In the genomic region with DNA sequence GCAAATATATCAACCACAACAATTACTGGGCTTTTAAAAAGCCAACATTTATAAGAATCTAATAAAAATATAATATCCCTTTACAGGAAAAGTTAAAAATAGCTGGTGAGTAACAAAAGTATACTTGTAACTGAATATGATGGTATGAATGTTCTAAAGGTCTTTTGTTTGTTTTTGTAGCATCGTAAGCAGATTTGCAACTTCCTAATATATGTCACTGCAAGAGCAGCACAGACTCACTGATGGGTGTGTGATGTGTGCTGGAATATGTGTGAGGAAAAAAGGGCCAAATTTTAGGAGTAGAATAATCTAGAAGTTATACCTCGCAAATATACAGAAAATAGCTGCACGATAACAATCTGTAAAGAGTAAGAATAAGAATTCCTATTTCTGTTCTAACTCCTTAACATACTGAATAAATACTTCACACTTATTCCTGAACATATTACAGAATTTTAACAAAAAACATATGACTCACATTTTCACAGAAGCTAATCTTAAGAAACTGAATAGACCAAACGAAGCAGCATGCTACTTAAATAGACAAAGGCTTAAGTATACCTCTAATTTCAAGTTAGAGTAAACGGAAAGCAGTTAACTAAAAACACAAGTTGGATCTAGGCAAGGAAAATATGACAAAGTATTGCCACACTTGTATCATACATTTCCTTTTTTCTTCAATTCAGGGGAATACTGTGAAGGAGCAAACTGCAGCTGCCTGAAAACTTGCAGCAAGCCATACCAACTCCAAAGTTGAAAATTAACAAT, we compare ENCODE assay signal across 13 cellular contexts. TPM values are rescaled to one million over a fixed set of nuclear protein-coding genes. Genes with fewer than 3 reads are reported as not detected.
DNase-seq lines count a peak whose midpoint lies in the region; ATAC-seq, FAIRE-seq and TF ChIP-seq lines count a peak whose summit lies in the region.
"Had no signal": no experiment of that assay in that cellular context is flagged by ENCODE, and none has a peak within 500 bp of the region (broad histone marks: within the 10 kb centered on the region; RNA-seq: fewer than 3 reads in every experiment).

No MANE protein-coding gene starts in this region.

- H3K9me3 Mint-ChIP-seq in stimulated activated memory B cell treated with anti-CD40 and anti-IgM and Interleukin-4, amounts not matched to agents 10 μg/mL and 1 μg/mL and 100 μg/mL, for 72 hours, result no peaks in the 10 kb centered on the region

- no peak overlapping the region for H3K4me3 Mint-ChIP-seq in stimulated activated memory B cell treated with anti-CD40 and anti-IgM and Interleukin-4, amounts not matched to agents 10 μg/mL and 1 μg/mL and 100 μg/mL, for 72 hours

- H3K9me3 ChIP-seq in BE2C, result no peaks in the 10 kb centered on the region
- H3K9me3 ChIP-seq: adrenal gland, BLaER1 had no signal

- H3K4me1 ChIP-seq in BE2C, result peaks cover 11% of the 10 kb centered on the region; the same call in 1 of the 2 replicates
- H3K4me1 ChIP-seq: BLaER1 had no signal

- TF ChIP-seq CTCF in BE2C (IDR thresholded peaks at IDR 0.05; ENCODE audit: low read depth, low read length) (no peak), epithelial cell of esophagus (IDR thresholded peaks at IDR 0.05; ENCODE audit: insufficient read depth, low read depth, low read length, missing control alignments) (no peak)

- no peaks in the 10 kb centered on the region for H3K27me3 ChIP-seq in BE2C
- H3K27me3 ChIP-seq: adrenal gland had no signal

- H3K4me3 ChIP-seq in BE2C (ENCODE audit: low read depth, low read length), result peak overlapping the region; percentile 40
- H3K4me3 ChIP-seq in epithelial cell of esophagus (ENCODE audit: low read length), result no peak overlapping the region
- H3K4me3 ChIP-seq: adrenal gland, BLaER1 had no signal

- peaks cover 15% of the 10 kb centered on the region for H3K36me3 ChIP-seq in BE2C
- H3K36me3 ChIP-seq: adrenal gland, BLaER1 had no signal

- no peaks in the 10 kb centered on the region for H3K36me3 Mint-ChIP-seq in stimulated activated memory B cell treated with anti-CD40 and anti-IgM and Interleukin-4, amounts not matched to agents 10 μg/mL and 1 μg/mL and 100 μg/mL, for 72 hours

- no peaks in the 10 kb centered on the region for H3K27me3 Mint-ChIP-seq in stimulated activated memory B cell treated with anti-CD40 and anti-IgM and Interleukin-4, amounts not matched to agents 10 μg/mL and 1 μg/mL and 100 μg/mL, for 72 hours

- FAIRE-seq in GM12892 (lab: Jason Lieb, UNC), result no peak

- H3K27ac Mint-ChIP-seq in stimulated activated memory B cell treated with anti-CD40 and anti-IgM and Interleukin-4, amounts not matched to agents 10 μg/mL and 1 μg/mL and 100 μg/mL, for 72 hours, result no peak overlapping the region

- ATAC-seq in stimulated activated memory B cell treated with anti-CD40 and anti-IgM and Interleukin-4, amounts not matched to agents 10 μg/mL and 1 μg/mL and 100 μg/mL, for 72 hours, result no peak
- no peak for ATAC-seq in GM19463 (IDR thresholded peaks at IDR 0.05; ENCODE audit: unreplicated experiment)

- no peaks in the 10 kb centered on the region for H3K4me1 Mint-ChIP-seq in stimulated activated memory B cell treated with anti-CD40 and anti-IgM and Interleukin-4, amounts not matched to agents 10 μg/mL and 1 μg/mL and 100 μg/mL, for 72 hours

- DNase-seq in BE2C, result no peak
- DNase-seq in SK-MEL-5 (ENCODE audit: low read depth, low spot score), result peak; percentile 60
- peak; percentile 7 for DNase-seq in epithelial cell of esophagus (ENCODE audit: low read depth)
- DNase-seq in lung microvascular endothelial cell (ENCODE audit: low read depth in 2 of 2), result peak; percentile 22 to 59
- DNase-seq in GM12892 (ENCODE audit: insufficient read length), result no peak
- no peak for DNase-seq in KG1 (lab: John Stamatoyannopoulos, UW)
- DNase-seq: adrenal gland; NCI-H1092 treated with DMSO at 0.1 percent for 48 hours; stimulated activated CD8-positive, alpha-beta memory T cell treated with anti-CD3 and anti-CD28 coated beads, Interleukin-4, amount 100 ng/mL, for 48 hours had no signal

- TF ChIP-seq POLR2A in GM12892 (IDR thresholded peaks at IDR 0.05; ENCODE audit: low read depth, low read length), result no peak

- in situ Hi-C loops in SK-MEL-5 (cut with HindIII; ENCODE audit: low pct_unique_long_range_greater_than_20kb, low sequenced_read_pairs), result no loop called here

RNA-seq across cellular contexts. Expression of a gene that starts 9.6 kb away (rescaled TPM):
- 51.9 TPM for polyA plus RNA-seq in BE2C (2012; ENCODE audit: insufficient read depth, insufficient read length, low read depth)
- 34.6 and 39.8 TPM in 2 replicates for total RNA-seq in SK-MEL-5 (2014; rRNA removed; shearing (Covaris generic))
- polyA plus RNA-seq in SK-MEL-5 (2015; cell fraction: cytosol; rRNA removed), result 41.5 and 49.8 TPM in 2 replicates
- polyA plus RNA-seq in SK-MEL-5 (2015; cell fraction: nucleus; rRNA removed), result 166 and 174 TPM in 2 replicates
- 5.0 and 6.8 TPM in 2 replicates for total RNA-seq in lung microvascular endothelial cell
- polyA plus RNA-seq in GM12892 (2012; ENCODE audit: missing spikeins), result not detected
- total RNA-seq: T-helper 1 cell treated with Interleukin-12 subunit alpha and Interleukin-12 subunit beta and Interleukin-4 antibody, amounts not matched to agents 30 ng/mL and 1 ng/mL, for 36 hours had no signal

Comparison
In these comparisons a context has a peak if more than half of its experiments do, and no peak if none do; other contexts are left out.
1. DNase-seq: peak in SK-MEL-5 (single experiment), epithelial cell of esophagus (single experiment) and lung microvascular endothelial cell (2 of 2); none in BE2C (single experiment), GM12892 (single experiment) and KG1 (single experiment).